In the genomic region with DNA sequence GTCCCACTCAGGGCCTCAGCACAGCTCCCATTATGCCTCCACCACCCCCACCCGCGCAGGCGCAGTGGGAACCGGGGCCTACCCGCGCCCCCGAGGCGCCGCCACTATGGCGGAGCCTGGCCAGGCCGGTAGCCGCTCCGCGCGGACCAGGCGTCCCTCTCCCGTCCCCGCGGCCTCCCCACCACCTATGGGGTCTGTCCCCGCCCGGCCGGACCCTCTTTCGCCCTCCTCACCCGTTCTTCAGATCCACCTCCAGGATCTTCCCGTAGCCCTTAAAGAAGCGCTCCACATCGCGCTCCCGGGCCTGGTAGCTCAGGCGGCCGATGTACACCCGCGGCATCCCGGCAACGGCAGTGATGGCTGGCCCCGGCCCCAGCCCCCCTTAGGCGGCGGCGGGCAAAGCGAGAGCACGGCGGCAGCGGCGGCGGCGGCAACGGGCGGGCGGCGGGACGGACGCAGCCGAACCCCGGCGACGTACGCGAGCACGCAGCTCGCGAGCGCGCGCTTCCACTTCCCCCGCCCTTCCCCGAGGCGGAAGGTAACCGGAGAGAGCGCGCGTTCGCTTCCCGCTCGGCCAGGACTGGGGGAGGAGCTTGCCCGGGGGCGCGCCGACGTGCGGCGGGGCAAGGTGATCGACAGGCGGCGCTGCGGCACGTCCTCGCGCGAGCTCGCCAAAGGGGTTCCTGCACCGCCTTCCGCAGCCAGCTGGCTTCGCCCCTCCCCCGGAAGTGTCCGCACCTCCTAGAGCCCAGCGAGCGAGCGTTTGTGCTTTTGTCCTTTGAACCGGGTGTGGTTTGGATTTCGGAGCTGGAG, we compare ENCODE assay signal across 1 cellular context.
A peak's percentile ranks its signal among the peaks of the same experiment; 100 is the strongest.
TF ChIP-seq lines count a peak whose summit lies in the region.

A gene (minus strand): TSS at position 488 of the 813 bp plus-strand sequence. CDS start 148 bp downstream, at position 340.

TF ChIP-seq in K562, 482 proteins besides CTCF, POLR2A, EP300 and RAD21 (continued from another document and continues in another):
- TF ChIP-seq, protein P1, sequence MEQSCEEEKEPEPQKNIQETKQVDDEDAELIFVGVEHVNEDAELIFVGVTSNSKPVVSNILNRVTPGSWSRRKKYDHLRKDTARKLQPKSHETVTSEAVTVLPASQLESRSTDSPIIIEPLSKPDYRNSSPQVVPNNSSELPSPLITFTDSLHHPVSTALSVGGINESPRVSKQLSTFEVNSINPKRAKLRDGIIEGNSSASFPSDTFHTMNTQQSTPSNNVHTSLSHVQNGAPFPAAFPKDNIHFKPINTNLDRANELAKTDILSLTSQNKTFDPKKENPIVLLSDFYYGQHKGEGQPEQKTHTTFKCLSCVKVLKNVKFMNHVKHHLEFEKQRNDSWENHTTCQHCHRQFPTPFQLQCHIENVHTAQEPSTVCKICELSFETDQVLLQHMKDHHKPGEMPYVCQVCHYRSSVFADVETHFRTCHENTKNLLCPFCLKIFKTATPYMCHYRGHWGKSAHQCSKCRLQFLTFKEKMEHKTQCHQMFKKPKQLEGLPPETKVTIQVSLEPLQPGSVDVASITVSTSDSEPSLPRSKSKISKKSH (CRISPR knock-in tag; IDR thresholded peaks at IDR 0.05): no peak
- TF ChIP-seq CHD1 (IDR thresholded peaks at IDR 0.05; ENCODE audit: low read length) (peak; percentile 67), KLF16 (IDR thresholded peaks at IDR 0.05) (peak; percentile 65; the same call in 1 of the 2 replicates), ZNF445 (CRISPR knock-in tag; IDR thresholded peaks at IDR 0.05; ENCODE audit: low read depth) (no peak), PPARD (CRISPR knock-in tag; IDR thresholded peaks at IDR 0.05) (no peak), NCOR1 (IDR thresholded peaks at IDR 0.05) (peak; percentile 51; the same call in 1 of the 2 replicates), ARHGAP35 (IDR thresholded peaks at IDR 0.05; ENCODE audit: partially characterized antibody) (no peak), RUNX1 (IDR thresholded peaks at IDR 0.05; ENCODE audit: low read depth) (0 out of 2 replicates have a peak, but pooled peaks have one; percentile 58), GATA2 (CRISPR knock-in tag; IDR thresholded peaks at IDR 0.05) (no peak), ZNF175 (CRISPR knock-in tag; IDR thresholded peaks at IDR 0.05; ENCODE audit: low read depth) (peak; percentile 88; the same call in 1 of the 2 replicates), GATAD2B (IDR thresholded peaks at IDR 0.05; ENCODE audit: borderline replicate concordance) (peak; percentile 64; the same call in 1 of the 2 replicates), HNRNPK (IDR thresholded peaks at IDR 0.05; ENCODE audit: low read depth, low read length, poor library complexity, severe bottlenecking) (peak; percentile 78), ZNF436 (CRISPR knock-in tag; IDR thresholded peaks at IDR 0.05) (0 out of 2 replicates have a peak, but pooled peaks have one; percentile 1), CEBPB (tag; IDR thresholded peaks at IDR 0.05) (no peak), ESRRB (CRISPR knock-in tag; IDR thresholded peaks at IDR 0.05; ENCODE audit: borderline replicate concordance) (no peak), ZNF253 (CRISPR knock-in tag; conservative IDR thresholded peaks at IDR 0.05) (0 out of 2 replicates have a peak, but pooled peaks have one; percentile 8), MEF2A (IDR thresholded peaks at IDR 0.05; ENCODE audit: control insufficient read depth, low read depth, low read length) (no peak), ETV5 (CRISPR knock-in tag; IDR thresholded peaks at IDR 0.05; ENCODE audit: low read depth) (peak; percentile 90), LARP7 (IDR thresholded peaks at IDR 0.05) (0 out of 2 replicates have a peak, but pooled peaks have one; percentile 51), ZNF507 (tag; conservative IDR thresholded peaks at IDR 0.05) (no peak), RBFOX2 (IDR thresholded peaks at IDR 0.05; ENCODE audit: low read depth, low read length) (peak; percentile 100), POLR3G (IDR thresholded peaks at IDR 0.05; ENCODE audit: extremely low read depth, insufficient read length, insufficient replicate concordance) (no peak), SREBF1 (IDR thresholded peaks at IDR 0.05; ENCODE audit: borderline replicate concordance, low read depth, low read length) (peak; percentile 60; the same call in 1 of the 2 replicates), STAG1 (CRISPR knock-in tag; IDR thresholded peaks at IDR 0.05; ENCODE audit: borderline replicate concordance) (peak; percentile 39; the same call in 1 of the 2 replicates), KLF13 (tag; IDR thresholded peaks at IDR 0.05; ENCODE audit: borderline replicate concordance, low read depth) (peak; percentile 78), CEBPG (CRISPR knock-in tag; IDR thresholded peaks at IDR 0.05) (0 out of 2 replicates have a peak, but pooled peaks have one; percentile 25), CEBPG (tag; conservative IDR thresholded peaks at IDR 0.05 in 1 of 2, IDR thresholded peaks at IDR 0.05 in 1 of 2) (no peak), RBM22 (IDR thresholded peaks at IDR 0.05; ENCODE audit: low read depth, low read length, poor library complexity, severe bottlenecking) (peak; percentile 90)
- TF ChIP-seq, protein P2, sequence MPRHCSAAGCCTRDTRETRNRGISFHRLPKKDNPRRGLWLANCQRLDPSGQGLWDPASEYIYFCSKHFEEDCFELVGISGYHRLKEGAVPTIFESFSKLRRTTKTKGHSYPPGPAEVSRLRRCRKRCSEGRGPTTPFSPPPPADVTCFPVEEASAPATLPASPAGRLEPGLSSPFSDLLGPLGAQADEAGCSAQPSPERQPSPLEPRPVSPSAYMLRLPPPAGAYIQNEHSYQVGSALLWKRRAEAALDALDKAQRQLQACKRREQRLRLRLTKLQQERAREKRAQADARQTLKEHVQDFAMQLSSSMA (CRISPR knock-in tag; IDR thresholded peaks at IDR 0.05): no peak
- TF ChIP-seq, protein P3, sequence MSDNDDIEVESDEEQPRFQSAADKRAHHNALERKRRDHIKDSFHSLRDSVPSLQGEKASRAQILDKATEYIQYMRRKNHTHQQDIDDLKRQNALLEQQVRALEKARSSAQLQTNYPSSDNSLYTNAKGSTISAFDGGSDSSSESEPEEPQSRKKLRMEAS (CRISPR knock-in tag; IDR thresholded peaks at IDR 0.05): peak; percentile 84
- TF ChIP-seq, protein P4, sequence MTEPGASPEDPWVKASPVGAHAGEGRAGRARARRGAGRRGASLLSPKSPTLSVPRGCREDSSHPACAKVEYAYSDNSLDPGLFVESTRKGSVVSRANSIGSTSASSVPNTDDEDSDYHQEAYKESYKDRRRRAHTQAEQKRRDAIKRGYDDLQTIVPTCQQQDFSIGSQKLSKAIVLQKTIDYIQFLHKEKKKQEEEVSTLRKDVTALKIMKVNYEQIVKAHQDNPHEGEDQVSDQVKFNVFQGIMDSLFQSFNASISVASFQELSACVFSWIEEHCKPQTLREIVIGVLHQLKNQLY (CRISPR knock-in tag; conservative IDR thresholded peaks at IDR 0.05): no peak
- TF ChIP-seq, protein P5, sequence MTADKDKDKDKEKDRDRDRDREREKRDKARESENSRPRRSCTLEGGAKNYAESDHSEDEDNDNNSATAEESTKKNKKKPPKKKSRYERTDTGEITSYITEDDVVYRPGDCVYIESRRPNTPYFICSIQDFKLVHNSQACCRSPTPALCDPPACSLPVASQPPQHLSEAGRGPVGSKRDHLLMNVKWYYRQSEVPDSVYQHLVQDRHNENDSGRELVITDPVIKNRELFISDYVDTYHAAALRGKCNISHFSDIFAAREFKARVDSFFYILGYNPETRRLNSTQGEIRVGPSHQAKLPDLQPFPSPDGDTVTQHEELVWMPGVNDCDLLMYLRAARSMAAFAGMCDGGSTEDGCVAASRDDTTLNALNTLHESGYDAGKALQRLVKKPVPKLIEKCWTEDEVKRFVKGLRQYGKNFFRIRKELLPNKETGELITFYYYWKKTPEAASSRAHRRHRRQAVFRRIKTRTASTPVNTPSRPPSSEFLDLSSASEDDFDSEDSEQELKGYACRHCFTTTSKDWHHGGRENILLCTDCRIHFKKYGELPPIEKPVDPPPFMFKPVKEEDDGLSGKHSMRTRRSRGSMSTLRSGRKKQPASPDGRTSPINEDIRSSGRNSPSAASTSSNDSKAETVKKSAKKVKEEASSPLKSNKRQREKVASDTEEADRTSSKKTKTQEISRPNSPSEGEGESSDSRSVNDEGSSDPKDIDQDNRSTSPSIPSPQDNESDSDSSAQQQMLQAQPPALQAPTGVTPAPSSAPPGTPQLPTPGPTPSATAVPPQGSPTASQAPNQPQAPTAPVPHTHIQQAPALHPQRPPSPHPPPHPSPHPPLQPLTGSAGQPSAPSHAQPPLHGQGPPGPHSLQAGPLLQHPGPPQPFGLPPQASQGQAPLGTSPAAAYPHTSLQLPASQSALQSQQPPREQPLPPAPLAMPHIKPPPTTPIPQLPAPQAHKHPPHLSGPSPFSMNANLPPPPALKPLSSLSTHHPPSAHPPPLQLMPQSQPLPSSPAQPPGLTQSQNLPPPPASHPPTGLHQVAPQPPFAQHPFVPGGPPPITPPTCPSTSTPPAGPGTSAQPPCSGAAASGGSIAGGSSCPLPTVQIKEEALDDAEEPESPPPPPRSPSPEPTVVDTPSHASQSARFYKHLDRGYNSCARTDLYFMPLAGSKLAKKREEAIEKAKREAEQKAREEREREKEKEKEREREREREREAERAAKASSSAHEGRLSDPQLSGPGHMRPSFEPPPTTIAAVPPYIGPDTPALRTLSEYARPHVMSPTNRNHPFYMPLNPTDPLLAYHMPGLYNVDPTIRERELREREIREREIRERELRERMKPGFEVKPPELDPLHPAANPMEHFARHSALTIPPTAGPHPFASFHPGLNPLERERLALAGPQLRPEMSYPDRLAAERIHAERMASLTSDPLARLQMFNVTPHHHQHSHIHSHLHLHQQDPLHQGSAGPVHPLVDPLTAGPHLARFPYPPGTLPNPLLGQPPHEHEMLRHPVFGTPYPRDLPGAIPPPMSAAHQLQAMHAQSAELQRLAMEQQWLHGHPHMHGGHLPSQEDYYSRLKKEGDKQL (CRISPR knock-in tag; IDR thresholded peaks at IDR 0.05; ENCODE audit: borderline replicate concordance): no peak; the same call in 1 of the 2 replicates
- TF ChIP-seq, protein P6, sequence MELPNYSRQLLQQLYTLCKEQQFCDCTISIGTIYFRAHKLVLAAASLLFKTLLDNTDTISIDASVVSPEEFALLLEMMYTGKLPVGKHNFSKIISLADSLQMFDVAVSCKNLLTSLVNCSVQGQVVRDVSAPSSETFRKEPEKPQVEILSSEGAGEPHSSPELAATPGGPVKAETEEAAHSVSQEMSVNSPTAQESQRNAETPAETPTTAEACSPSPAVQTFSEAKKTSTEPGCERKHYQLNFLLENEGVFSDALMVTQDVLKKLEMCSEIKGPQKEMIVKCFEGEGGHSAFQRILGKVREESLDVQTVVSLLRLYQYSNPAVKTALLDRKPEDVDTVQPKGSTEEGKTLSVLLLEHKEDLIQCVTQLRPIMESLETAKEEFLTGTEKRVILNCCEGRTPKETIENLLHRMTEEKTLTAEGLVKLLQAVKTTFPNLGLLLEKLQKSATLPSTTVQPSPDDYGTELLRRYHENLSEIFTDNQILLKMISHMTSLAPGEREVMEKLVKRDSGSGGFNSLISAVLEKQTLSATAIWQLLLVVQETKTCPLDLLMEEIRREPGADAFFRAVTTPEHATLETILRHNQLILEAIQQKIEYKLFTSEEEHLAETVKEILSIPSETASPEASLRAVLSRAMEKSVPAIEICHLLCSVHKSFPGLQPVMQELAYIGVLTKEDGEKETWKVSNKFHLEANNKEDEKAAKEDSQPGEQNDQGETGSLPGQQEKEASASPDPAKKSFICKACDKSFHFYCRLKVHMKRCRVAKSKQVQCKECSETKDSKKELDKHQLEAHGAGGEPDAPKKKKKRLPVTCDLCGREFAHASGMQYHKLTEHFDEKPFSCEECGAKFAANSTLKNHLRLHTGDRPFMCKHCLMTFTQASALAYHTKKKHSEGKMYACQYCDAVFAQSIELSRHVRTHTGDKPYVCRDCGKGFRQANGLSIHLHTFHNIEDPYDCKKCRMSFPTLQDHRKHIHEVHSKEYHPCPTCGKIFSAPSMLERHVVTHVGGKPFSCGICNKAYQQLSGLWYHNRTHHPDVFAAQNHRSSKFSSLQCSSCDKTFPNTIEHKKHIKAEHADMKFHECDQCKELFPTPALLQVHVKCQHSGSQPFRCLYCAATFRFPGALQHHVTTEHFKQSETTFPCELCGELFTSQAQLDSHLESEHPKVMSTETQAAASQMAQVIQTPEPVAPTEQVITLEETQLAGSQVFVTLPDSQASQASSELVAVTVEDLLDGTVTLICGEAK (IDR thresholded peaks at IDR 0.05): peak; percentile 93
- TF ChIP-seq, protein P6 (CRISPR knock-in tag; IDR thresholded peaks at IDR 0.05): no peak
- TF ChIP-seq, protein P7, sequence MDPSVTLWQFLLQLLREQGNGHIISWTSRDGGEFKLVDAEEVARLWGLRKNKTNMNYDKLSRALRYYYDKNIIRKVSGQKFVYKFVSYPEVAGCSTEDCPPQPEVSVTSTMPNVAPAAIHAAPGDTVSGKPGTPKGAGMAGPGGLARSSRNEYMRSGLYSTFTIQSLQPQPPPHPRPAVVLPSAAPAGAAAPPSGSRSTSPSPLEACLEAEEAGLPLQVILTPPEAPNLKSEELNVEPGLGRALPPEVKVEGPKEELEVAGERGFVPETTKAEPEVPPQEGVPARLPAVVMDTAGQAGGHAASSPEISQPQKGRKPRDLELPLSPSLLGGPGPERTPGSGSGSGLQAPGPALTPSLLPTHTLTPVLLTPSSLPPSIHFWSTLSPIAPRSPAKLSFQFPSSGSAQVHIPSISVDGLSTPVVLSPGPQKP (CRISPR knock-in tag; IDR thresholded peaks at IDR 0.05): no peak
- TF ChIP-seq, protein P8, sequence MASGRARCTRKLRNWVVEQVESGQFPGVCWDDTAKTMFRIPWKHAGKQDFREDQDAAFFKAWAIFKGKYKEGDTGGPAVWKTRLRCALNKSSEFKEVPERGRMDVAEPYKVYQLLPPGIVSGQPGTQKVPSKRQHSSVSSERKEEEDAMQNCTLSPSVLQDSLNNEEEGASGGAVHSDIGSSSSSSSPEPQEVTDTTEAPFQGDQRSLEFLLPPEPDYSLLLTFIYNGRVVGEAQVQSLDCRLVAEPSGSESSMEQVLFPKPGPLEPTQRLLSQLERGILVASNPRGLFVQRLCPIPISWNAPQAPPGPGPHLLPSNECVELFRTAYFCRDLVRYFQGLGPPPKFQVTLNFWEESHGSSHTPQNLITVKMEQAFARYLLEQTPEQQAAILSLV (tag; IDR thresholded peaks at IDR 0.05): no peak
